Comparison of ENCODE assay signal across 29 cellular contexts in the genomic region with DNA sequence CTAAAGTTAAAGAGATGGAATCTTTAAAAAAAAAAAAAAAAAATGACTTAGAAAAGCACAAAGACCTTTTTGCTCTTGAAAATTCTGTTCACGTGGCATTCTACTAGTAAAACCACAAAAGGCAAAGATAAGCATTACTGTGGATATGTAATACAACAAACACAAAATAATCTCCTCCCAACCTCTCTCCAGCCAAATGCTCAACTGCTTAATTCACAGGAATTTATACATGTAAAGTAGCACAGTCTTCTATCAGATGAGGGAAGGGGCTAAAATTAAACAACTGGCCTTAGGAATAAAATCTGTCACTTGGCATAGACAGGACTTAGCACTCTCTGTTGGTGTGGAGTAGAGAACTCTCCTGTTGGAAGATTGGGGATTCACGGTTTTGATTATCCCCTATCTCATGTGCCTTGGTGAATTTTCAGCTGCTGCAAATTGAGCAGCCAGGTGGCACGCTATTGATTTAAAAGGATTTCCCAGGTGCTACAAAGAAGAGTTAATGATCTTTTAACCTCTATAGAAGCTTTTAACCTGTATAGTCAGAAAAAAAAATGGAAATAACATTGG. TPM values are rescaled to one million over a fixed set of nuclear protein-coding genes. Genes with fewer than 3 reads are reported as not detected.
DNase-seq lines count a peak whose midpoint lies in the region; ATAC-seq and TF ChIP-seq lines count a peak whose summit lies in the region.
"Had no signal": no experiment of that assay in that cellular context is flagged by ENCODE, and none has a peak within 500 bp of the region (broad histone marks: within the 10 kb centered on the region; RNA-seq: fewer than 3 reads in every experiment).

No MANE protein-coding gene starts in this region.

- TF ChIP-seq EP300 in stomach (IDR thresholded peaks at IDR 0.05), result no peak

- no peak overlapping the region for H3K27ac ChIP-seq in GM23338 (ENCODE audit: low read depth)
- H3K27ac ChIP-seq in stomach, result no peak overlapping the region
- H3K27ac ChIP-seq in tibial artery, result peak overlapping the region in 1 of 2 donors; percentile 25
- H3K27ac ChIP-seq: gastrocnemius medialis, uterus had no signal

- no peak for TF ChIP-seq POLR2A in stomach (IDR thresholded peaks at IDR 0.05)

- ATAC-seq in GM23338, result no peak
- ATAC-seq: activated CD4-positive, alpha-beta T cell treated with anti-CD3 and anti-CD28 coated beads for 36 hours; gastrocnemius medialis; left colon; Panc1 had no signal

- no peak for DNase-seq in GM23338 (ENCODE audit: low spot score)
- DNase-seq in NCI-H82 (lab: John Stamatoyannopoulos, UW), result peak; percentile 73
- DNase-seq in choroid plexus epithelial cell (ENCODE audit: low read depth), result peak; percentile 72
- no peak for DNase-seq in osteocyte (ENCODE audit: extremely low spot score, unreplicated experiment)
- no peak for DNase-seq in stomach
- no peak for DNase-seq in stimulated activated CD4-positive, alpha-beta T cell treated with anti-CD3 and anti-CD28 coated beads, Interleukin-4, amount 100 ng/mL, for 24 hours
- no peak for DNase-seq in tibial artery
- DNase-seq: activated CD4-positive, alpha-beta T cell treated with anti-CD3 and anti-CD28 coated beads for 36 hours; activated effector memory CD4-positive, alpha-beta T cell treated with anti-CD3 and anti-CD28 coated beads, Interleukin-2, amount 50 U/mL, for 16 hours; CD4-positive, CD25-positive, alpha-beta regulatory T cell; DMS 273 treated with DMSO at 0.1 percent for 48 hours; gastrocnemius medialis; GOT3; left colon; mammary epithelial cell; NCI-H1092 treated with DMSO at 0.1 percent for 48 hours; NCI-H2029 treated with DMSO at 0.1 percent for 48 hours; NCI-H446 treated with DMSO at 0.1 percent for 48 hours; NK-92 treated with Interleukin-12 subunit alpha and Interleukin-12 subunit beta, amount 100 ng/mL, for 24 hours; posterior cingulate gyrus; sigmoid colon; stimulated activated naive CD4-positive, alpha-beta T cell; uterus had no signal

- no peak overlapping the region for H3K4me2 ChIP-seq in GM23338

- H3K9me3 ChIP-seq in stomach, result no peaks in the 10 kb centered on the region
- no peaks in the 10 kb centered on the region for H3K9me3 ChIP-seq in tibial artery
- H3K9me3 ChIP-seq: gastrocnemius medialis, sigmoid colon, thoracic aorta, uterus had no signal

- peaks cover 40% of the 10 kb centered on the region for H3K36me3 Mint-ChIP-seq in GM23338 (ENCODE audit: low read depth)
- H3K36me3 Mint-ChIP-seq in osteocyte (ENCODE audit: unreplicated experiment), result peaks cover 87% of the 10 kb centered on the region

- H3K9me2 ChIP-seq in GM23338 (ENCODE audit: insufficient read depth), result no peaks in the 10 kb centered on the region; the same call in 1 of the 2 replicates

- H3K27me3 Mint-ChIP-seq in GM23338 (ENCODE audit: insufficient read depth, low read depth, poor library complexity) (no peaks in the 10 kb centered on the region), osteocyte (ENCODE audit: unreplicated experiment) (no peaks in the 10 kb centered on the region)
- H3K27me3 Mint-ChIP-seq: activated CD4-positive, alpha-beta T cell treated with anti-CD3 and anti-CD28 coated beads for 36 hours; CD4-positive, CD25-positive, alpha-beta regulatory T cell; IgD-negative memory B cell had no signal

- H3K27me3 ChIP-seq in GM23338 (ENCODE audit: insufficient read depth), result no peaks in the 10 kb centered on the region
- no peaks in the 10 kb centered on the region for H3K27me3 ChIP-seq in stomach
- H3K27me3 ChIP-seq in tibial artery, result no peaks in the 10 kb centered on the region
- H3K27me3 ChIP-seq: gastrocnemius medialis, sigmoid colon, uterus had no signal

- H3K79me2 ChIP-seq in GM23338 (replicated peaks; ENCODE audit: insufficient read depth), result no peaks in the 10 kb centered on the region

- H3F3A ChIP-seq in GM23338 (replicated peaks; ENCODE audit: low read depth), result no peaks in the 10 kb centered on the region

- H3K9me3 Mint-ChIP-seq in GM23338 (no peaks in the 10 kb centered on the region), osteocyte (ENCODE audit: unreplicated experiment) (no peaks in the 10 kb centered on the region)
- H3K9me3 Mint-ChIP-seq: brain; IgD-negative memory B cell; neural crest cell; T-helper 2 cell treated with Interferon-gamma antibody and Interleukin-4, amounts not matched to agents 5 μg/mL and 100 μg/mL, for 36 hours had no signal

- intact Hi-C loops in stomach (cut with DNase I; ENCODE audit: low total_unique reads) (no loop called here), tibial artery (cut with DNase I; ENCODE audit: low total_unique reads) (no loop called here)

- H2AFZ ChIP-seq in GM23338, result no peak overlapping the region

- peaks cover 51% of the 10 kb centered on the region; the same call in 1 of the 2 replicates for H3K36me3 ChIP-seq in GM23338 (ENCODE audit: insufficient read depth)
- peaks cover 12 to 92% (median 77%) of the 10 kb centered on the region in 4 donors for H3K36me3 ChIP-seq in stomach
- peaks cover 82 to 94% (median 94%) of the 10 kb centered on the region in 3 donors for H3K36me3 ChIP-seq in tibial artery
- H3K36me3 ChIP-seq: uterus had no signal

- 57 to 65% (median 62%) methylated on average over 3 of the region's 3 CpGs for WGBS in stomach, 5 donors

- H4K20me1 ChIP-seq in GM23338 (replicated peaks; ENCODE audit: insufficient read depth), result no peaks in the 10 kb centered on the region; the same call in 1 of the 2 replicates

- H3K4me1 Mint-ChIP-seq in GM23338 (peaks cover 6% of the 10 kb centered on the region; the same call in 2 of the 3 replicates), osteocyte (ENCODE audit: unreplicated experiment) (peaks cover 55% of the 10 kb centered on the region)
- H3K4me1 Mint-ChIP-seq: activated CD4-positive, alpha-beta T cell treated with anti-CD3 and anti-CD28 coated beads for 36 hours; IgD-negative memory B cell; neural crest cell had no signal

- H3K27ac Mint-ChIP-seq in GM23338 (peak overlapping the region; percentile 39; the same call in 1 of the 2 replicates), osteocyte (ENCODE audit: unreplicated experiment) (peak overlapping the region; percentile 85)
- H3K27ac Mint-ChIP-seq: activated CD4-positive, alpha-beta T cell treated with anti-CD3 and anti-CD28 coated beads for 36 hours; brain; CD4-positive, CD25-positive, alpha-beta regulatory T cell; IgD-negative memory B cell; T-helper 2 cell treated with Interferon-gamma antibody and Interleukin-4, amounts not matched to agents 5 μg/mL and 100 μg/mL, for 36 hours had no signal

- no peak for TF ChIP-seq CTCF in GM23338 (conservative IDR thresholded peaks at IDR 0.05; ENCODE audit: low read depth in 2 of 2)
- TF ChIP-seq CTCF in choroid plexus epithelial cell (conservative IDR thresholded peaks at IDR 0.05; ENCODE audit: low read depth, low read length), result no peak
- no peak for TF ChIP-seq CTCF in osteocyte (IDR thresholded peaks at IDR 0.05)
- TF ChIP-seq CTCF in stomach (IDR thresholded peaks at IDR 0.05), result no peak
- TF ChIP-seq CTCF in tibial artery (IDR thresholded peaks at IDR 0.05), result no peak

- H3K4me1 ChIP-seq in GM23338 (ENCODE audit: insufficient read depth) (no peaks in the 10 kb centered on the region), stomach (no peaks in the 10 kb centered on the region), tibial artery (no peaks in the 10 kb centered on the region)
- H3K4me1 ChIP-seq: gastrocnemius medialis, sigmoid colon, uterus had no signal

- H3K4me3 Mint-ChIP-seq in GM23338 (no peak overlapping the region), osteocyte (ENCODE audit: unreplicated experiment) (no peak overlapping the region)
- H3K4me3 Mint-ChIP-seq: activated CD4-positive, alpha-beta T cell treated with anti-CD3 and anti-CD28 coated beads for 36 hours; brain; CD4-positive, CD25-positive, alpha-beta regulatory T cell; IgD-negative memory B cell; neural crest cell; T-helper 2 cell treated with Interferon-gamma antibody and Interleukin-4, amounts not matched to agents 5 μg/mL and 100 μg/mL, for 36 hours had no signal

- H3K4me3 ChIP-seq in GM23338, result no peak overlapping the region
- no peak overlapping the region for H3K4me3 ChIP-seq in choroid plexus epithelial cell (ENCODE audit: low read depth, low read length)
- no peak overlapping the region for H3K4me3 ChIP-seq in stomach
- no peak overlapping the region for H3K4me3 ChIP-seq in tibial artery
- H3K4me3 ChIP-seq: gastrocnemius medialis, sigmoid colon, thoracic aorta, uterus had no signal

TF ChIP-seq in GM23338, 12 proteins besides CTCF, POLR2A, EP300 and RAD21 (continues in another document):
- TF ChIP-seq STAT1 (IDR thresholded peaks at IDR 0.05; ENCODE audit: unreplicated experiment), result no peak
- TF ChIP-seq ZNF114 (CRISPR knock-in tag; IDR thresholded peaks at IDR 0.05), result no peak
- no peak for TF ChIP-seq NANOG (IDR thresholded peaks at IDR 0.05; ENCODE audit: borderline replicate concordance)
- TF ChIP-seq, protein P1, sequence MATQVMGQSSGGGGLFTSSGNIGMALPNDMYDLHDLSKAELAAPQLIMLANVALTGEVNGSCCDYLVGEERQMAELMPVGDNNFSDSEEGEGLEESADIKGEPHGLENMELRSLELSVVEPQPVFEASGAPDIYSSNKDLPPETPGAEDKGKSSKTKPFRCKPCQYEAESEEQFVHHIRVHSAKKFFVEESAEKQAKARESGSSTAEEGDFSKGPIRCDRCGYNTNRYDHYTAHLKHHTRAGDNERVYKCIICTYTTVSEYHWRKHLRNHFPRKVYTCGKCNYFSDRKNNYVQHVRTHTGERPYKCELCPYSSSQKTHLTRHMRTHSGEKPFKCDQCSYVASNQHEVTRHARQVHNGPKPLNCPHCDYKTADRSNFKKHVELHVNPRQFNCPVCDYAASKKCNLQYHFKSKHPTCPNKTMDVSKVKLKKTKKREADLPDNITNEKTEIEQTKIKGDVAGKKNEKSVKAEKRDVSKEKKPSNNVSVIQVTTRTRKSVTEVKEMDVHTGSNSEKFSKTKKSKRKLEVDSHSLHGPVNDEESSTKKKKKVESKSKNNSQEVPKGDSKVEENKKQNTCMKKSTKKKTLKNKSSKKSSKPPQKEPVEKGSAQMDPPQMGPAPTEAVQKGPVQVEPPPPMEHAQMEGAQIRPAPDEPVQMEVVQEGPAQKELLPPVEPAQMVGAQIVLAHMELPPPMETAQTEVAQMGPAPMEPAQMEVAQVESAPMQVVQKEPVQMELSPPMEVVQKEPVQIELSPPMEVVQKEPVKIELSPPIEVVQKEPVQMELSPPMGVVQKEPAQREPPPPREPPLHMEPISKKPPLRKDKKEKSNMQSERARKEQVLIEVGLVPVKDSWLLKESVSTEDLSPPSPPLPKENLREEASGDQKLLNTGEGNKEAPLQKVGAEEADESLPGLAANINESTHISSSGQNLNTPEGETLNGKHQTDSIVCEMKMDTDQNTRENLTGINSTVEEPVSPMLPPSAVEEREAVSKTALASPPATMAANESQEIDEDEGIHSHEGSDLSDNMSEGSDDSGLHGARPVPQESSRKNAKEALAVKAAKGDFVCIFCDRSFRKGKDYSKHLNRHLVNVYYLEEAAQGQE (IDR thresholded peaks at IDR 0.05; ENCODE audit: unreplicated experiment), result no peak
- TF ChIP-seq CREB1 (CRISPR knock-in tag; IDR thresholded peaks at IDR 0.05; ENCODE audit: low read depth), result no peak
- no peak for TF ChIP-seq ZNF331 (CRISPR knock-in tag; IDR thresholded peaks at IDR 0.05; ENCODE audit: low read depth)

RNA-seq across cellular contexts. Expression of a gene that starts 57.4 kb away (rescaled TPM):
- 118 and 141 TPM in 2 replicates for total RNA-seq in GM23338 (2014; rRNA removed; shearing (Covaris generic))
- polyA plus RNA-seq in GM23338 (2016; fragmentation: Nextera tagmentation; extraction: Ambion mirVana) (182 and 185 TPM in 2 replicates), stomach (10 to 100 TPM; 74.8 to 80.2 (median 78.4) TPM)
- total RNA-seq in osteocyte (89.7 and 97.3 TPM in 2 replicates), stomach (100 to 1,000 TPM in 1 of 5 donors, 10 to 100 TPM in 3, 1 to 10 TPM in 1; 9.4 to 125 (median 45.5) TPM)

Comparison
In these comparisons a context has a peak if more than half of its experiments do, and no peak if none do; other contexts are left out.
1. DNase-seq: peak in NCI-H82 (single experiment) and choroid plexus epithelial cell (single experiment); none in GM23338 (single experiment), osteocyte (single experiment), stomach (single experiment), stimulated activated CD4-positive, alpha-beta T cell treated with anti-CD3 and anti-CD28 coated beads, Interleukin-4, amount 100 ng/mL, for 24 hours (single experiment) and tibial artery (0 of 2).